1 cellular context compared by ENCODE assay signal in the genomic region with DNA sequence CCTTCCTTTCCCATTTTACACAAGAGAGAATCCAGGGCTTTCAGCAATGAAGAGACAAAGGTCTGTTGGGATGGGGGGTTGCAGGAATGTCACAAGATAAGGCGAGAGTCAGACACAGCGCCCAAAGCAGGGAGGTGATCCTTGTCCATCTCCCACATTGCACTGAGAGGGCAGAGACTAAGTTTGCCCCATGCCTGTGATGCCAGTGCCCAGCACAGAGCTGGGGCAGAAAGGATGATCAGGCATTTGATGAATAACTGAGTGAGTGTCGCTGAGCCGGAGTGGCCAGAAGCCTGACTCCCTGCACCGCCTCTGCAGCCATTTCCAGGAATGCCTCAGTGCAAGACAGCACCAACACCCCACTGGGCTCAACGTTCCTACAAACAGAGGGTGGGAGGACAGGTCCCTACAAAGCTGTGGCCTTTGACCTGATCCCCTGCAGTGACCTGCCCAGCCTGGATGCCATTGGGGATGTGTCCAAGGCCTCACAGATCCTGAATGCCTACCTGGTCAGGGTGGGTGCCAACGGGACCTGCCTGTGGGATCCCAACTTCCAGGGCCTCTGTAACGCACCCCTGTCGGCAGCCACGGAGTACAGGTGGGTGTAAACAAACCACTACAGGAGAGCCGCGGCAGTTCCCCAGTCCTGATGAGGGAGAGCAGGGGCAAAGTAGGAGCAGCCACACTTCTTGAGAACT.
TF ChIP-seq lines count a peak whose summit lies in the region.

No MANE protein-coding gene starts in this region.

TF ChIP-seq in HepG2, 621 proteins besides CTCF, POLR2A, EP300 and RAD21 (continued from another document and continues in another):
- TF ChIP-seq REST (IDR thresholded peaks at IDR 0.05; ENCODE audit: borderline replicate concordance in 1 of 2, low read depth in 1 of 2, low read length in 2 of 2), result no peak
- TF ChIP-seq, protein P1, sequence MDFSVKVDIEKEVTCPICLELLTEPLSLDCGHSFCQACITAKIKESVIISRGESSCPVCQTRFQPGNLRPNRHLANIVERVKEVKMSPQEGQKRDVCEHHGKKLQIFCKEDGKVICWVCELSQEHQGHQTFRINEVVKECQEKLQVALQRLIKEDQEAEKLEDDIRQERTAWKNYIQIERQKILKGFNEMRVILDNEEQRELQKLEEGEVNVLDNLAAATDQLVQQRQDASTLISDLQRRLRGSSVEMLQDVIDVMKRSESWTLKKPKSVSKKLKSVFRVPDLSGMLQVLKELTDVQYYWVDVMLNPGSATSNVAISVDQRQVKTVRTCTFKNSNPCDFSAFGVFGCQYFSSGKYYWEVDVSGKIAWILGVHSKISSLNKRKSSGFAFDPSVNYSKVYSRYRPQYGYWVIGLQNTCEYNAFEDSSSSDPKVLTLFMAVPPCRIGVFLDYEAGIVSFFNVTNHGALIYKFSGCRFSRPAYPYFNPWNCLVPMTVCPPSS (IDR thresholded peaks at IDR 0.05), result no peak
- TF ChIP-seq ZNF331 (CRISPR knock-in tag; IDR thresholded peaks at IDR 0.05), result no peak
- peak; percentile 75 for TF ChIP-seq RXRA (CRISPR knock-in tag; IDR thresholded peaks at IDR 0.05)
- no peak for TF ChIP-seq SYNCRIP (IDR thresholded peaks at IDR 0.05; ENCODE audit: insufficient read depth, low read depth, low read length)
- TF ChIP-seq MZF1 (CRISPR knock-in tag; IDR thresholded peaks at IDR 0.05; ENCODE audit: borderline replicate concordance), result no peak
- TF ChIP-seq, protein P2, sequence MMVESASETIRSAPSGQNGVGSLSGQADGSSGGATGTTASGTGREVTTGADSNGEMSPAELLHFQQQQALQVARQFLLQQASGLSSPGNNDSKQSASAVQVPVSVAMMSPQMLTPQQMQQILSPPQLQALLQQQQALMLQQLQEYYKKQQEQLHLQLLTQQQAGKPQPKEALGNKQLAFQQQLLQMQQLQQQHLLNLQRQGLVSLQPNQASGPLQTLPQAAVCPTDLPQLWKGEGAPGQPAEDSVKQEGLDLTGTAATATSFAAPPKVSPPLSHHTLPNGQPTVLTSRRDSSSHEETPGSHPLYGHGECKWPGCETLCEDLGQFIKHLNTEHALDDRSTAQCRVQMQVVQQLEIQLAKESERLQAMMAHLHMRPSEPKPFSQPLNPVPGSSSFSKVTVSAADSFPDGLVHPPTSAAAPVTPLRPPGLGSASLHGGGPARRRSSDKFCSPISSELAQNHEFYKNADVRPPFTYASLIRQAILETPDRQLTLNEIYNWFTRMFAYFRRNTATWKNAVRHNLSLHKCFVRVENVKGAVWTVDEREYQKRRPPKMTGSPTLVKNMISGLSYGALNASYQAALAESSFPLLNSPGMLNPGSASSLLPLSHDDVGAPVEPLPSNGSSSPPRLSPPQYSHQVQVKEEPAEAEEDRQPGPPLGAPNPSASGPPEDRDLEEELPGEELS (CRISPR knock-in tag; IDR thresholded peaks at IDR 0.05), result no peak
- no peak for TF ChIP-seq ZNF746 (CRISPR knock-in tag; IDR thresholded peaks at IDR 0.05)
- no peak for TF ChIP-seq ZNF646 (CRISPR knock-in tag; IDR thresholded peaks at IDR 0.05)
- TF ChIP-seq FOXP1 (IDR thresholded peaks at IDR 0.05), result no peak
- no peak for TF ChIP-seq FOXP1 (CRISPR knock-in tag; IDR thresholded peaks at IDR 0.05)
- TF ChIP-seq TBX3 (IDR thresholded peaks at IDR 0.05; ENCODE audit: borderline replicate concordance), result no peak
- TF ChIP-seq THAP11 (CRISPR knock-in tag; IDR thresholded peaks at IDR 0.05), result no peak
- TF ChIP-seq PRPF4 (IDR thresholded peaks at IDR 0.05; ENCODE audit: low read depth, low read length, poor library complexity, severe bottlenecking), result no peak
- no peak for TF ChIP-seq PHF20 (CRISPR knock-in tag; IDR thresholded peaks at IDR 0.05)
- TF ChIP-seq ZNF317 (CRISPR knock-in tag; IDR thresholded peaks at IDR 0.05), result no peak
- TF ChIP-seq ZNF615 (CRISPR knock-in tag; IDR thresholded peaks at IDR 0.05; ENCODE audit: borderline replicate concordance), result no peak
- TF ChIP-seq ZNF724P (CRISPR knock-in tag; IDR thresholded peaks at IDR 0.05; ENCODE audit: borderline replicate concordance), result no peak
- peak; percentile 19; the same call in 1 of the 2 replicates for TF ChIP-seq ZNF788 (CRISPR knock-in tag; IDR thresholded peaks at IDR 0.05; ENCODE audit: borderline replicate concordance)
- TF ChIP-seq, protein P3, sequence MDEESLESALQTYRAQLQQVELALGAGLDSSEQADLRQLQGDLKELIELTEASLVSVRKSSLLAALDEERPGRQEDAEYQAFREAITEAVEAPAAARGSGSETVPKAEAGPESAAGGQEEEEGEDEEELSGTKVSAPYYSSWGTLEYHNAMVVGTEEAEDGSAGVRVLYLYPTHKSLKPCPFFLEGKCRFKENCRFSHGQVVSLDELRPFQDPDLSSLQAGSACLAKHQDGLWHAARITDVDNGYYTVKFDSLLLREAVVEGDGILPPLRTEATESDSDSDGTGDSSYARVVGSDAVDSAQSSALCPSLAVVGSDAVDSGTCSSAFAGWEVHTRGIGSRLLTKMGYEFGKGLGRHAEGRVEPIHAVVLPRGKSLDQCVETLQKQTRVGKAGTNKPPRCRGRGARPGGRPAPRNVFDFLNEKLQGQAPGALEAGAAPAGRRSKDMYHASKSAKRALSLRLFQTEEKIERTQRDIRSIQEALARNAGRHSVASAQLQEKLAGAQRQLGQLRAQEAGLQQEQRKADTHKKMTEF (CRISPR knock-in tag; IDR thresholded peaks at IDR 0.05), result no peak
- TF ChIP-seq CERS6 (CRISPR knock-in tag; IDR thresholded peaks at IDR 0.05), result no peak
- no peak for TF ChIP-seq MAF1 (CRISPR knock-in tag; IDR thresholded peaks at IDR 0.05; ENCODE audit: borderline replicate concordance)
- TF ChIP-seq ATF5 (CRISPR knock-in tag; IDR thresholded peaks at IDR 0.05; ENCODE audit: low read depth), result no peak
- no peak for TF ChIP-seq SP5 (CRISPR knock-in tag; IDR thresholded peaks at IDR 0.05; ENCODE audit: borderline replicate concordance, low read depth)
- no peak for TF ChIP-seq NONO (IDR thresholded peaks at IDR 0.05)
- peak; percentile 79 for TF ChIP-seq NONO (CRISPR knock-in tag; conservative IDR thresholded peaks at IDR 0.05)
- TF ChIP-seq ZNF362 (CRISPR knock-in tag; IDR thresholded peaks at IDR 0.05; ENCODE audit: borderline replicate concordance), result no peak
- TF ChIP-seq ZNF335 (CRISPR knock-in tag; IDR thresholded peaks at IDR 0.05), result no peak
- TF ChIP-seq ZNF674 (CRISPR knock-in tag; IDR thresholded peaks at IDR 0.05; ENCODE audit: low read depth), result no peak
- TF ChIP-seq PAWR (CRISPR knock-in tag; IDR thresholded peaks at IDR 0.05; ENCODE audit: borderline replicate concordance), result no peak
- no peak for TF ChIP-seq ZNF12 (CRISPR knock-in tag; IDR thresholded peaks at IDR 0.05)
- TF ChIP-seq JUN (CRISPR knock-in tag; IDR thresholded peaks at IDR 0.05), result no peak
- no peak for TF ChIP-seq IKZF1 (IDR thresholded peaks at IDR 0.05)
- TF ChIP-seq HBP1 (CRISPR knock-in tag; IDR thresholded peaks at IDR 0.05; ENCODE audit: low read depth), result no peak
- TF ChIP-seq POGZ (CRISPR knock-in tag; IDR thresholded peaks at IDR 0.05), result no peak
- no peak for TF ChIP-seq MED13 (CRISPR knock-in tag; IDR thresholded peaks at IDR 0.05)
